8 cellular contexts compared by ENCODE assay signal in the genomic region with DNA sequence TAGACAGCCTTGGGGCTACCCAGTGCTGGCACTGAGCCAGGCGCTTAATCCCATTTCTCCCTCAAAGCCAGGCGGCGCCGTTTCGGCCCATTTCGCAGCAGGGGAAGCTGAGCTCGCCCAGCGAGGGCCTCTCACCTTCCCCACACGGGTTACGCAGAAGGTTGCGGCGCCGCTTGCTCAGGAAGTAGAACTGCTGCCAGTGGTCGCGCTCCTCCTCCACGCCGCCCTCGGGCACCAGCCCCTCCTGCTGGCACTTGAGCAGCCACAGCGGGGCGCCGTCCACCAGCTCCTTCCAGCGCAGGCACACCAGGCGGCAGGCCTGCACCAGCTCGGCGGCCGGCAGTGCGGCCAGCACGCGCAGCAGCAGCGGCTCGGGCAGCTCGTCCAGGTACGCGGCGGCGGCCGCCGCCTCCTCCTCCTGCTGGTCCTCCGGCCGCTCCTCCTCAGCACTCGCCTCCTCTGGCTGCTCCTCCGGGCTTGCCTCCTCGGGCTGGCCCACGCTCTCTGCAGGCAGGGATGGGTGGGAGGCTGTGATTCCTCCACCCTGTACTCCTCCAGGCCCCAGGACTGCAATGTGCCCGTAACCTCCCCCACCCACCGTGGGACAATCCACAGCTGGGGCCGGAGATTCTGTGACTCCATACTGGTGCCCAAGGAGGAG. TPM values are rescaled to one million over a fixed set of nuclear protein-coding genes. Genes with fewer than 3 reads are reported as not detected.
A peak's percentile ranks its signal among the peaks of the same experiment; 100 is the strongest.
DNase-seq lines count a peak whose midpoint lies in the region; ATAC-seq and TF ChIP-seq lines count a peak whose summit lies in the region.

No MANE protein-coding gene starts in this region.

- peak; percentile 77 for ATAC-seq in left lobe of liver
- ATAC-seq in GM19023 (IDR thresholded peaks at IDR 0.05; ENCODE audit: unreplicated experiment), result no peak
- ATAC-seq in HG02623 (IDR thresholded peaks at IDR 0.05; ENCODE audit: unreplicated experiment), result no peak

- TF ChIP-seq CTCF in GM10248 (IDR thresholded peaks at IDR 0.05; ENCODE audit: control extremely low read depth, extremely low read depth, low read depth, missing control alignments) (peak; percentile 81), choroid plexus epithelial cell (conservative IDR thresholded peaks at IDR 0.05; ENCODE audit: low read depth, low read length) (peak; percentile 51)

- DNase-seq in GM10248 (ENCODE audit: extremely low spot score), result peak; percentile 71
- peak; percentile 59 to 79 for DNase-seq in NCI-H2081 (lab: John Stamatoyannopoulos, UW)
- DNase-seq in activated CD4-positive, alpha-beta T cell treated with anti-CD3 and anti-CD28 coated beads for 4 hours, result peak; percentile 61 to 75
- DNase-seq in choroid plexus epithelial cell (ENCODE audit: low read depth), result peak; percentile 67
- DNase-seq in left lobe of liver (ENCODE audit: low spot score), result peak; percentile 93
- peak; percentile 72 to 78 for DNase-seq in stimulated activated CD4-positive, alpha-beta T cell treated with anti-CD3 and anti-CD28 coated beads, Interleukin-4, amount 100 ng/mL, for 48 hours (ENCODE audit: low read depth in 2 of 2)

- peak overlapping the region; percentile 20 for H3K4me3 ChIP-seq in choroid plexus epithelial cell (ENCODE audit: low read depth, low read length)

- CTCF ChIA-PET in GM10248 (lab: Yijun Ruan, JAX), result interaction anchor here (0.8 to 16.0 kb wide), 30 partner anchors 6 to 649 kb away, joined by 3 to 248 read pairs (median 4); partner anchors contain the start of genes AGTRAP and FBXO6

- POLR2A ChIA-PET in GM10248 (lab: Yijun Ruan, JAX), result no interaction called here

RNA-seq across cellular contexts. Expression of gene FBXO2, which starts 3.8 kb away (rescaled TPM):
- total RNA-seq in left lobe of liver, result 15.0 TPM

RNA-seq across cellular contexts. Expression of gene FBXO44, which starts 4.2 kb away (rescaled TPM):
- 11.6 TPM for total RNA-seq in left lobe of liver

RNA-seq across cellular contexts. Expression of gene FBXO6, which starts 13.5 kb away (rescaled TPM):
- total RNA-seq in left lobe of liver, result 12.0 TPM

RNA-seq across cellular contexts. Expression of gene MAD2L2, which starts 30.5 kb away (rescaled TPM):
- total RNA-seq in left lobe of liver, result 28.3 TPM

RNA-seq across cellular contexts. Expression of gene DRAXIN, which starts 41.0 kb away (rescaled TPM):
- total RNA-seq in left lobe of liver, result not detected
